In genomic region chr3:13934315-13934714, GRCh38 we compare ENCODE assay signal across 27 cellular contexts. TPM values are rescaled to one million over a fixed set of nuclear protein-coding genes. Genes with fewer than 3 reads are reported as not detected.
DNase-seq lines count a peak whose midpoint lies in the region; ATAC-seq, FAIRE-seq and TF ChIP-seq lines count a peak whose summit lies in the region.
"Had no signal": no experiment of that assay in that cellular context is flagged by ENCODE, and none has a peak within 500 bp of the region (broad histone marks: within the 10 kb centered on the region; RNA-seq: fewer than 3 reads in every experiment).

No MANE protein-coding gene starts in this region.

- in situ Hi-C loops in K562 (cut with MboI) = no loop called here

- no peak overlapping the region for H2AFZ ChIP-seq in H9 (ENCODE audit: low read length)
- H2AFZ ChIP-seq in K562 (ENCODE audit: low read depth, low read length) = no peak overlapping the region
- no peak overlapping the region for H2AFZ ChIP-seq in neural progenitor cell (replicated peaks)
- H2AFZ ChIP-seq: GM23338 had no signal

- H3K79me1 ChIP-seq in H9 (ENCODE audit: insufficient read depth, low read depth, low read length, poor library complexity, severe bottlenecking) = no peaks in the 10 kb centered on the region

- H4K20me1 ChIP-seq in H9 (ENCODE audit: control insufficient read depth, insufficient read depth, insufficient read length) (no peaks in the 10 kb centered on the region), K562 (replicated peaks; ENCODE audit: control insufficient read depth, insufficient read depth, low read length) (no peaks in the 10 kb centered on the region), neural progenitor cell (ENCODE audit: low read depth) (no peaks in the 10 kb centered on the region)
- H4K20me1 ChIP-seq: BLaER1 treated with 17β-estradiol and CSF1 and Interleukin-3, amounts not matched to agents 10 nM and 100 nM had no signal

- no peak overlapping the region for H4K5ac ChIP-seq in H9 (ENCODE audit: insufficient read length, low read depth, low read length)

- no peaks in the 10 kb centered on the region for H3K9me3 ChIP-seq in H9 (ENCODE audit: control insufficient read depth, low read depth, low read length)
- no peaks in the 10 kb centered on the region for H3K9me3 ChIP-seq in K562 (replicated peaks; ENCODE audit: control insufficient read depth, insufficient read depth, low read depth, low read length)
- H3K9me3 ChIP-seq in neural progenitor cell (ENCODE audit: low read depth) = no peaks in the 10 kb centered on the region
- H3K9me3 ChIP-seq: A549, BE2C, HAP-1 had no signal

- no TSS peak for BruUV-seq in K562 (replicated peaks; lab: Mats Ljungman, UMichigan)

- H4K91ac ChIP-seq in H9 (ENCODE audit: insufficient read length, low read depth, low read length) = no peak overlapping the region

- peaks cover 25% of the 10 kb centered on the region for H3K27me3 Mint-ChIP-seq in activated naive CD4-positive, alpha-beta T cell treated with anti-CD3 and anti-CD28 coated beads, Interleukin-2, amount 10 ng/mL, durations not matched to agents 7 days and 5 days
- H3K27me3 Mint-ChIP-seq in H9 (ENCODE audit: low read depth) = peaks cover 20% of the 10 kb centered on the region
- peaks cover 9% of the 10 kb centered on the region for H3K27me3 Mint-ChIP-seq in neural progenitor cell (ENCODE audit: insufficient read depth, low read depth)
- peaks cover 22% of the 10 kb centered on the region for H3K27me3 Mint-ChIP-seq in activated CD4-positive, alpha-beta memory T cell treated with anti-CD3 and anti-CD28 coated beads for 36 hours

- H3K18ac ChIP-seq in H9 (ENCODE audit: insufficient read length, low read depth, low read length) = no peak overlapping the region

- no peak overlapping the region for H3T11ph ChIP-seq in H9 (ENCODE audit: low read length)

- H2BK5ac ChIP-seq in H9 (ENCODE audit: insufficient read length, low read length) = no peak overlapping the region

- H3K9me1 ChIP-seq in K562 (ENCODE audit: control insufficient read depth, insufficient read depth, low read length) = no peaks in the 10 kb centered on the region

- H2AK5ac ChIP-seq in H9 (ENCODE audit: insufficient read length, low read length) = no peak overlapping the region

- H2BK20ac ChIP-seq in H9 (ENCODE audit: low read depth, low read length, poor library complexity, severe bottlenecking) = no peak overlapping the region

- peaks cover 2% of the 10 kb centered on the region for H3K36me3 Mint-ChIP-seq in activated naive CD4-positive, alpha-beta T cell treated with anti-CD3 and anti-CD28 coated beads, Interleukin-2, amount 10 ng/mL, durations not matched to agents 7 days and 5 days
- H3K36me3 Mint-ChIP-seq in H9 (ENCODE audit: insufficient read depth in 1 of 3, low read depth in 3 of 3) (peaks cover 0 to 5% (median 0%) of the 10 kb centered on the region in 3 experiments; a peak in 2 of 7 replicates), neural progenitor cell (no peaks in the 10 kb centered on the region)
- no peaks in the 10 kb centered on the region for H3K36me3 Mint-ChIP-seq in activated CD4-positive, alpha-beta memory T cell treated with anti-CD3 and anti-CD28 coated beads for 36 hours
- H3K36me3 Mint-ChIP-seq: CD8-positive, alpha-beta memory T cell had no signal

- H3K9me3 Mint-ChIP-seq in activated naive CD4-positive, alpha-beta T cell treated with anti-CD3 and anti-CD28 coated beads, Interleukin-2, amount 10 ng/mL, durations not matched to agents 7 days and 5 days = peaks cover 15% of the 10 kb centered on the region
- H3K9me3 Mint-ChIP-seq in H9 = peaks cover 34 to 77% of the 10 kb centered on the region in 2 experiments
- H3K9me3 Mint-ChIP-seq in neural progenitor cell = peaks cover 11% of the 10 kb centered on the region
- peaks cover 11% of the 10 kb centered on the region for H3K9me3 Mint-ChIP-seq in activated CD4-positive, alpha-beta memory T cell treated with anti-CD3 and anti-CD28 coated beads for 36 hours

- H2BK120ac ChIP-seq in H9 (ENCODE audit: low read depth, low read length, poor library complexity, severe bottlenecking) = no peak overlapping the region

- CTCF ChIA-PET in activated naive CD4-positive, alpha-beta T cell treated with anti-CD3 and anti-CD28 coated beads, Interleukin-2, amount 10 ng/mL, durations not matched to agents 7 days and 5 days (lab: Charles Lee) = no interaction called here
- CTCF ChIA-PET in K562 (lab: Yijun Ruan, JAX; ENCODE audit: low intra/inter-chr PET ratio) = no interaction called here
- CTCF ChIA-PET in activated CD4-positive, alpha-beta memory T cell treated with anti-CD3 and anti-CD28 coated beads for 36 hours (lab: Charles Lee) = no interaction called here

- H3K4me1 ChIP-seq in H9 (ENCODE audit: insufficient read depth, low read length) (no peaks in the 10 kb centered on the region), K562 (replicated peaks in 1 of 2; ENCODE audit: control insufficient read depth in 2 of 2, insufficient read depth in 2 of 2, low read length in 2 of 2) (peaks cover 0 to 11% of the 10 kb centered on the region in 2 experiments; a peak in 2 of 5 replicates), neural progenitor cell (no peaks in the 10 kb centered on the region)
- H3K4me1 ChIP-seq: A549, BE2C, HAP-1 had no signal

- WGBS in H9 (ENCODE audit: extremely low coverage, insufficient read length, low lambda C conversion rate) = no CpG with 5 or more reads among the region's 16 CpGs
- WGBS in K562 (ENCODE audit: insufficient coverage, low coverage, missing lambda C conversion rate) = 7% methylated on average over 14 of the region's 16 CpGs

- no peak overlapping the region for H3K4ac ChIP-seq in H9 (ENCODE audit: low read depth, low read length)

- no peak for FAIRE-seq in K562 (lab: Jason Lieb, UNC)
- FAIRE-seq: A549, D721Med, GM12878, GM19239 had no signal

- no peak overlapping the region for H3K27ac ChIP-seq in H9 (ENCODE audit: insufficient read length, low read depth, low read length)
- H3K27ac ChIP-seq in K562 (ENCODE audit: extremely low read depth, low read depth, low read length) = no peak overlapping the region
- H3K27ac ChIP-seq in neural progenitor cell = no peak overlapping the region
- H3K27ac ChIP-seq: A549; BLaER1 treated with 17β-estradiol and CSF1 and Interleukin-3, amounts not matched to agents 10 nM and 100 nM had no signal

- H3K27me3 ChIP-seq in H9 (ENCODE audit: insufficient read depth, low read length) (no peaks in the 10 kb centered on the region; the same call in 1 of the 2 replicates), K562 (ENCODE audit: control insufficient read depth in 2 of 2, insufficient read depth in 2 of 2, low read length in 2 of 2) (peaks cover 6 to 66% of the 10 kb centered on the region in 2 experiments; a peak in 4 of 5 replicates), neural progenitor cell (no peaks in the 10 kb centered on the region)
- H3K27me3 ChIP-seq: BE2C; BLaER1 treated with 17β-estradiol and CSF1 and Interleukin-3, amounts not matched to agents 10 nM and 100 nM had no signal

- no peaks in the 10 kb centered on the region for H3K79me2 ChIP-seq in H9 (ENCODE audit: insufficient read depth, low read length)
- H3K79me2 ChIP-seq in K562 (ENCODE audit: control insufficient read depth, insufficient read depth, low read length) = no peaks in the 10 kb centered on the region
- H3K79me2 ChIP-seq in neural progenitor cell (ENCODE audit: low read depth) = no peaks in the 10 kb centered on the region

- H3K4me3 Mint-ChIP-seq in activated naive CD4-positive, alpha-beta T cell treated with anti-CD3 and anti-CD28 coated beads, Interleukin-2, amount 10 ng/mL, durations not matched to agents 7 days and 5 days = no peak overlapping the region
- no peak overlapping the region for H3K4me3 Mint-ChIP-seq in H9
- H3K4me3 Mint-ChIP-seq in neural progenitor cell = no peak overlapping the region
- H3K4me3 Mint-ChIP-seq in activated CD4-positive, alpha-beta memory T cell treated with anti-CD3 and anti-CD28 coated beads for 36 hours = no peak overlapping the region
- H3K4me3 Mint-ChIP-seq: CD14-positive monocyte; CD4-positive, alpha-beta T cell; GM23338 had no signal

- no peaks in the 10 kb centered on the region for H3F3A ChIP-seq in neural progenitor cell (ENCODE audit: low read depth)

- H3K4me2 ChIP-seq in H9 (ENCODE audit: insufficient read depth, insufficient read length, low read length) (no peak overlapping the region), K562 (ENCODE audit: insufficient read depth, low read length) (no peak overlapping the region), neural progenitor cell (no peak overlapping the region)
- H3K4me2 ChIP-seq: A549; BLaER1 treated with 17β-estradiol and CSF1 and Interleukin-3, amounts not matched to agents 10 nM and 100 nM; GM23338 had no signal

- no peak overlapping the region for H2BK12ac ChIP-seq in H9 (ENCODE audit: insufficient read length, low read depth, low read length)

- ATAC-seq in K562 = peak; percentile 20; the same call in 1 of the 3 replicates
- ATAC-seq: A549, GM12878, GM23338 had no signal

- no peak overlapping the region for H3K4me3 ChIP-seq in K562
- H3K4me3 ChIP-seq in neural progenitor cell = no peak overlapping the region
- H3K4me3 ChIP-seq: A549; BLaER1 treated with 17β-estradiol and CSF1 and Interleukin-3, amounts not matched to agents 10 nM and 100 nM; GM12878; GM23338; HAP-1 had no signal

- TF ChIP-seq POLR2A in K562 (conservative IDR thresholded peaks at IDR 0.05) = no peak

- H3K4me1 Mint-ChIP-seq in activated naive CD4-positive, alpha-beta T cell treated with anti-CD3 and anti-CD28 coated beads, Interleukin-2, amount 10 ng/mL, durations not matched to agents 7 days and 5 days = peaks cover 4% of the 10 kb centered on the region
- no peaks in the 10 kb centered on the region for H3K4me1 Mint-ChIP-seq in H9
- H3K4me1 Mint-ChIP-seq in neural progenitor cell = no peaks in the 10 kb centered on the region
- H3K4me1 Mint-ChIP-seq in activated CD4-positive, alpha-beta memory T cell treated with anti-CD3 and anti-CD28 coated beads for 36 hours (ENCODE audit: low read depth) = peaks cover 4% of the 10 kb centered on the region
- H3K4me1 Mint-ChIP-seq: GM23338 had no signal

- H3K27ac Mint-ChIP-seq in activated naive CD4-positive, alpha-beta T cell treated with anti-CD3 and anti-CD28 coated beads, Interleukin-2, amount 10 ng/mL, durations not matched to agents 7 days and 5 days = peak overlapping the region; percentile 34
- H3K27ac Mint-ChIP-seq in H9 (no peak overlapping the region), neural progenitor cell (peak overlapping the region; percentile 46)
- no peak overlapping the region for H3K27ac Mint-ChIP-seq in activated CD4-positive, alpha-beta memory T cell treated with anti-CD3 and anti-CD28 coated beads for 36 hours
- H3K27ac Mint-ChIP-seq: CD14-positive monocyte; CD4-positive, alpha-beta T cell; GM23338 had no signal

- POLR2A ChIA-PET in K562 (lab: Yijun Ruan, JAX) = no interaction called here
- POLR2A ChIA-PET in activated CD4-positive, alpha-beta memory T cell treated with anti-CD3 and anti-CD28 coated beads for 36 hours (lab: Charles Lee) = no interaction called here

- no peak for DNase-seq in activated naive CD4-positive, alpha-beta T cell treated with anti-CD3 and anti-CD28 coated beads, Interleukin-2, amount 10 ng/mL, durations not matched to agents 7 days and 5 days
- DNase-seq in activated naive CD4-positive, alpha-beta T cell (lab: John Stamatoyannopoulos, UW) = no peak
- DNase-seq in H9 (peak; percentile 22), K562 (ENCODE audit: extremely low read depth in 1 of 4, low spot score in 3 of 4) (no peak), neural progenitor cell (ENCODE audit: low spot score) (no peak), NOMO-1 treated with dmso at 0.1 percent for 144 hours (lab: John Stamatoyannopoulos, UW; ENCODE audit: unreplicated experiment) (no peak)
- no peak for DNase-seq in activated CD4-positive, alpha-beta memory T cell treated with anti-CD3 and anti-CD28 coated beads for 36 hours
- DNase-seq in activated CD4-positive, alpha-beta T cell treated with anti-CD3 and anti-CD28 coated beads for 48 hours = no peak
- DNase-seq: 8988T; ACHN; AML-193; BE2C; CD4-positive, alpha-beta T cell; CD8-positive, alpha-beta memory T cell; DMS 273 treated with DMSO at 0.1 percent for 48 hours; DMS79; EL; GDM1 had no signal

- no peak overlapping the region for H4K8ac ChIP-seq in H9 (replicated peaks; ENCODE audit: insufficient read length, low read depth, low read length)

- H3K36me3 ChIP-seq in K562 (ENCODE audit: control insufficient read depth, insufficient read depth, low read length) = no peaks in the 10 kb centered on the region
- H3K36me3 ChIP-seq in neural progenitor cell = no peaks in the 10 kb centered on the region
- H3K36me3 ChIP-seq: BE2C; BLaER1 treated with 17β-estradiol and CSF1 and Interleukin-3, amounts not matched to agents 10 nM and 100 nM; HAP-1 had no signal

- H3K14ac ChIP-seq in H9 (ENCODE audit: insufficient read depth, low read length) = peak overlapping the region; percentile 47; the same call in 1 of the 2 replicates

- TF ChIP-seq EP300 in K562 (IDR thresholded peaks at IDR 0.05; ENCODE audit: low read length) = no peak

- no peak overlapping the region for H3K9ac ChIP-seq in H9 (ENCODE audit: extremely low read depth, insufficient read length, low read length)
- no peak overlapping the region for H3K9ac ChIP-seq in K562 (ENCODE audit: insufficient read depth in 1 of 2, low read depth in 2 of 2, low read length in 2 of 2)
- H3K9ac ChIP-seq in neural progenitor cell = no peak overlapping the region
- H3K9ac ChIP-seq: BLaER1 treated with 17β-estradiol and CSF1 and Interleukin-3, amounts not matched to agents 10 nM and 100 nM had no signal

- TF ChIP-seq RAD21 in K562 (CRISPR knock-in tag; conservative IDR thresholded peaks at IDR 0.05 in 1 of 2, IDR thresholded peaks at IDR 0.05 in 1 of 2) = no peak

- TF ChIP-seq CTCF in H9 (conservative IDR thresholded peaks at IDR 0.05) (no peak), K562 (IDR thresholded peaks at IDR 0.05 in 2 of 3, conservative IDR thresholded peaks at IDR 0.05 in 1 of 3; ENCODE audit: insufficient read depth in 2 of 3, low read depth in 1 of 3, low read length in 3 of 3) (no peak), neural progenitor cell (IDR thresholded peaks at IDR 0.05) (no peak)

- no peak overlapping the region for H3K56ac ChIP-seq in H9 (ENCODE audit: insufficient read length, low read depth, low read length)

- H3K23ac ChIP-seq in H9 (ENCODE audit: insufficient read length, low read depth, low read length) = no peak overlapping the region

- H3K23me2 ChIP-seq in H9 (ENCODE audit: insufficient read length, low read depth, low read length, poor library complexity, severe bottlenecking) = no peaks in the 10 kb centered on the region

- H2BK15ac ChIP-seq in H9 (ENCODE audit: low read depth, low read length) = no peak overlapping the region

- intact Hi-C loops in K562 (cut with micrococcal nuclease) = no loop called here
- intact Hi-C loops in activated CD4-positive, alpha-beta memory T cell treated with anti-CD3 and anti-CD28 coated beads for 36 hours (cut with micrococcal nuclease) = no loop called here

RNA-seq across cellular contexts. Expression of gene WNT7A, which starts 54.4 kb away (rescaled TPM):
- total RNA-seq in H9 (2021) (not detected in 2 replicates), K562 (2014; rRNA removed) (not detected in 2 replicates), K562 (2014; rRNA removed; fragmentation: Illumina TruSeq; extraction: Trizol) (not detected in 2 replicates), K562 (2015; rRNA removed; fragmentation: Illumina TruSeq; extraction: Trizol) (not detected in 2 replicates), K562 (2021) (not detected in 2 replicates), neural progenitor cell (ENCODE audit: low replicate concordance) (not detected in 2 replicates)
- not detected in 2 replicates for total RNA-seq in K562 (2011; cell fraction: chromatin; rRNA removed; ENCODE audit: low replicate concordance)
- total RNA-seq in K562 (2011; cell fraction: nucleolus; rRNA removed) = not detected in 2 replicates
- total RNA-seq in K562 (2011; cell fraction: nucleoplasm; rRNA removed) = not detected in 2 replicates
- polyA plus RNA-seq in K562 (2011; rRNA removed) (0.03 TPM in 1 of 2 replicates, not detected in the other), K562 (2014; fragmentation: Illumina TruSeq; extraction: Trizol) (not detected in 2 replicates), K562 (2014; fragmentation: Nextera tagmentation; extraction: Ambion mirVana) (not detected), K562 (2014; rRNA removed) (not detected in 2 replicates)
- 0.07 TPM in 1 of 2 replicates, not detected in the other for polyA plus RNA-seq in K562 (2011; cell fraction: cytosol; rRNA removed)
- polyA plus RNA-seq in K562 (2011; cell fraction: nucleus; rRNA removed) = not detected in 2 replicates
- 0.05 TPM in 1 of 2 replicates, not detected in the other for polyA plus RNA-seq in K562 (2012)
- polyA minus RNA-seq in K562 (2011; rRNA and poly(A)+ RNA removed) = not detected in 2 replicates
- polyA minus RNA-seq in K562 (2011; cell fraction: cytosol; rRNA and poly(A)+ RNA removed) = not detected in 2 replicates
- polyA minus RNA-seq in K562 (2011; cell fraction: nucleus; rRNA and poly(A)+ RNA removed) = not detected in 2 replicates
- under 1 TPM; 0.29 to 0.33 TPM for total RNA-seq in activated CD4-positive, alpha-beta memory T cell treated with anti-CD3 and anti-CD28 coated beads for 36 hours
- total RNA-seq: GM23338, H4 had no signal
- polyA plus RNA-seq: CD14-positive monocyte, GM12878, GM23338 had no signal

Comparison
In these comparisons a context has a peak if more than half of its experiments do, and no peak if none do; other contexts are left out.
1. H3K27ac Mint-ChIP-seq: peak in activated naive CD4-positive, alpha-beta T cell treated with anti-CD3 and anti-CD28 coated beads, Interleukin-2, amount 10 ng/mL, durations not matched to agents 7 days and 5 days (single experiment) and neural progenitor cell (single experiment); none in H9 (0 of 3) and activated CD4-positive, alpha-beta memory T cell treated with anti-CD3 and anti-CD28 coated beads for 36 hours (single experiment).